ENCODE assay signal across 11 cellular contexts in genomic region chr7:5689716-5690115, GRCh38.
DNase-seq lines count a peak whose midpoint lies in the region; ATAC-seq and TF ChIP-seq lines count a peak whose summit lies in the region.
"Had no signal": no experiment of that assay in that cellular context is flagged by ENCODE, and none has a peak within 500 bp of the region (broad histone marks: within the 10 kb centered on the region; RNA-seq: fewer than 3 reads in every experiment).

No MANE protein-coding gene starts in this region.

- H3K4me1 ChIP-seq in aorta (ENCODE audit: control insufficient read depth in 1 of 2, insufficient read depth in 2 of 2, low read length in 2 of 2) = peaks cover 9% of the 10 kb centered on the region in 2 donors

- H3K27ac ChIP-seq in brain microvascular endothelial cell (peak overlapping the region; percentile 70), aorta (ENCODE audit: low read depth in 1 of 2, low read length in 2 of 2) (peak overlapping the region; percentile 78 to 100)
- H3K27ac ChIP-seq: neural progenitor cell had no signal

- TF ChIP-seq CTCF in brain microvascular endothelial cell (IDR thresholded peaks at IDR 0.05; ENCODE audit: low read depth, low read length, missing control alignments) = no peak

- H3K36me3 ChIP-seq in brain microvascular endothelial cell (replicated peaks) (peaks cover 14% of the 10 kb centered on the region), aorta (ENCODE audit: control insufficient read depth in 1 of 2, insufficient read depth in 2 of 2, low read length in 1 of 2) (no peaks in the 10 kb centered on the region)
- H3K36me3 ChIP-seq: neural progenitor cell had no signal

- peak overlapping the region; percentile 93 for H3K27ac Mint-ChIP-seq in stimulated activated naive CD8-positive, alpha-beta T cell treated with anti-CD3 and anti-CD28 coated beads, Interleukin-15, Interleukin-2, amounts not matched to agents 100 ng/mL and 50 ng/mL, for 24 hours
- H3K27ac Mint-ChIP-seq in naive thymus-derived CD8-positive, alpha-beta T cell = peak overlapping the region; percentile 93 to 98 (median 96)

- peaks cover 98% of the 10 kb centered on the region for H3K4me1 Mint-ChIP-seq in stimulated activated naive CD8-positive, alpha-beta T cell treated with anti-CD3 and anti-CD28 coated beads, Interleukin-15, Interleukin-2, amounts not matched to agents 100 ng/mL and 50 ng/mL, for 24 hours (ENCODE audit: low read depth)
- H3K4me1 Mint-ChIP-seq in naive thymus-derived CD8-positive, alpha-beta T cell = peaks cover 49 to 97% (median 96%) of the 10 kb centered on the region in 4 donors

- H3K27me3 ChIP-seq in brain microvascular endothelial cell (replicated peaks) (no peaks in the 10 kb centered on the region), aorta (ENCODE audit: control insufficient read depth in 1 of 2, insufficient read depth in 2 of 2, low read length in 1 of 2) (no peaks in the 10 kb centered on the region)
- H3K27me3 ChIP-seq: neural progenitor cell had no signal

- DNase-seq in stimulated activated naive CD8-positive, alpha-beta T cell treated with anti-CD3 and anti-CD28 coated beads, Interleukin-15, Interleukin-2, amounts not matched to agents 100 U/mL and 50 U/mL, for 24 hours = no peak
- DNase-seq in brain microvascular endothelial cell = peak; percentile 20
- peak in 1 of 10 donors; percentile 46 for DNase-seq in naive thymus-derived CD8-positive, alpha-beta T cell
- no peak for DNase-seq in aorta
- no peak for DNase-seq in activated CD8-positive, alpha-beta memory T cell treated with anti-CD3 and anti-CD28 coated beads, Interleukin-2, amount 50 U/mL, for 48 hours
- DNase-seq in C1 segment of cervical spinal cord (lab: John Stamatoyannopoulos, UW) = no peak
- no peak for DNase-seq in amygdala (lab: John Stamatoyannopoulos, UW)
- DNase-seq: NK-92 treated with Interleukin-12 subunit alpha and Interleukin-12 subunit beta, amount 100 ng/mL, for 24 hours had no signal

- no peak overlapping the region for H3K4me3 ChIP-seq in brain microvascular endothelial cell (ENCODE audit: low read depth, low read length)
- no peak overlapping the region for H3K4me3 ChIP-seq in aorta (ENCODE audit: low read length in 2 of 2)
- H3K4me3 ChIP-seq: neural progenitor cell had no signal

- H3K4me3 Mint-ChIP-seq in stimulated activated naive CD8-positive, alpha-beta T cell treated with anti-CD3 and anti-CD28 coated beads, Interleukin-15, Interleukin-2, amounts not matched to agents 100 ng/mL and 50 ng/mL, for 24 hours = peak overlapping the region; percentile 55
- H3K4me3 Mint-ChIP-seq in naive thymus-derived CD8-positive, alpha-beta T cell = peak overlapping the region in 9 of 10 donors; percentile 63 to 87 (median 77)
- H3K4me3 Mint-ChIP-seq: brain, neural progenitor cell had no signal

- 84 to 85% methylated on average over 10 of the region's 10 CpGs for WGBS in aorta, 2 donors

- intact Hi-C loops in aorta (cut with DNase I) = loop anchor here in 1 of 2 donors (5.0 kb wide), 1 partner anchor 267 kb away; the partner anchor contains the start of gene TNRC18

- H3K9me3 ChIP-seq in aorta (ENCODE audit: control insufficient read depth, low read length) = no peaks in the 10 kb centered on the region

- peaks cover 48% of the 10 kb centered on the region for H3K36me3 Mint-ChIP-seq in stimulated activated naive CD8-positive, alpha-beta T cell treated with anti-CD3 and anti-CD28 coated beads, Interleukin-15, Interleukin-2, amounts not matched to agents 100 ng/mL and 50 ng/mL, for 24 hours (ENCODE audit: low read depth)
- peaks cover 0 to 13% (median 2%) of the 10 kb centered on the region in 3 donors for H3K36me3 Mint-ChIP-seq in naive thymus-derived CD8-positive, alpha-beta T cell

- POLR2A ChIA-PET in naive thymus-derived CD8-positive, alpha-beta T cell (lab: Charles Lee) = interaction anchor here (0.7 to 3.2 kb wide), 5 partner anchors 9 to 165 kb away, joined by 3 to 20 read pairs (median 5); no protein-coding TSS in a partner anchor

- ATAC-seq in stimulated activated naive CD8-positive, alpha-beta T cell treated with anti-CD3 and anti-CD28 coated beads, Interleukin-15, Interleukin-2, amounts not matched to agents 100 U/mL and 50 U/mL, for 24 hours = no peak
- ATAC-seq in naive thymus-derived CD8-positive, alpha-beta T cell = no peak
- ATAC-seq in aorta (ENCODE audit: low FRiP score) = no peak

- in situ Hi-C loops in brain microvascular endothelial cell (cut with HindIII; ENCODE audit: low pct_ligation_motif_present, low sequenced_read_pairs) = no loop called here

- no peaks in the 10 kb centered on the region for H3K9me3 Mint-ChIP-seq in stimulated activated naive CD8-positive, alpha-beta T cell treated with anti-CD3 and anti-CD28 coated beads, Interleukin-15, Interleukin-2, amounts not matched to agents 100 ng/mL and 50 ng/mL, for 24 hours
- H3K9me3 Mint-ChIP-seq in naive thymus-derived CD8-positive, alpha-beta T cell = no peaks in the 10 kb centered on the region
- H3K9me3 Mint-ChIP-seq: brain, neural progenitor cell had no signal

- H3K27me3 Mint-ChIP-seq in stimulated activated naive CD8-positive, alpha-beta T cell treated with anti-CD3 and anti-CD28 coated beads, Interleukin-15, Interleukin-2, amounts not matched to agents 100 ng/mL and 50 ng/mL, for 24 hours = no peaks in the 10 kb centered on the region
- no peaks in the 10 kb centered on the region for H3K27me3 Mint-ChIP-seq in naive thymus-derived CD8-positive, alpha-beta T cell
- H3K27me3 Mint-ChIP-seq: brain had no signal
